1 cellular context compared by ENCODE assay signal in the genomic region with DNA sequence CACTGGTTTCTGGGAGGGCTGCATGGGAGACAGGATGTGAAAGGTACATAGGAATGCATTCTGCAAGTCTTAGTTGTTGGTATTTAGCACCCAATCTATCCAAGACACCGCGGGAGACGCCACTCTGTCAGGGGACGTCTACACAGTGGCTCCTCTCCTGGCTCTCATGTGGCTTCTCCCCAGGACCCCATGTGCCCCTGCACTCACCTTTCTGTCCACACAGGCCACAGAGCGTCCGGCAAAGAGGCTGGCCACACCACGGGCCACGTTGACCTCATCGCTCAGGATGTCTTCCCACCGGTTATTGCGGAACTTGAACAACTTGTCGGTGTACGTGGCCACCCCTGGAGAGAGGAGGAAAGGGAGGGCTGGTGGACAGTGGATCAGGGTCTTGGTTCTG.
TF ChIP-seq lines count a peak whose summit lies in the region.

No MANE protein-coding gene starts in this region.

TF ChIP-seq in H1, 55 proteins besides CTCF, POLR2A, EP300 and RAD21:
- TF ChIP-seq KDM1A (IDR thresholded peaks at IDR 0.05; ENCODE audit: borderline replicate concordance, low read length) (no peak), SP1 (IDR thresholded peaks at IDR 0.05; ENCODE audit: low read depth, low read length) (no peak), BACH1 (IDR thresholded peaks at IDR 0.05; ENCODE audit: low read length) (no peak), ATF2 (IDR thresholded peaks at IDR 0.05; ENCODE audit: low read length) (no peak), GABPA (IDR thresholded peaks at IDR 0.05; ENCODE audit: borderline replicate concordance, insufficient read depth, low read length) (no peak), RBBP5 (IDR thresholded peaks at IDR 0.05; ENCODE audit: borderline replicate concordance, low read depth, low read length) (no peak), ASH2L (IDR thresholded peaks at IDR 0.05; ENCODE audit: low read length) (no peak), TAF1 (IDR thresholded peaks at IDR 0.05; ENCODE audit: low read depth, low read length) (no peak), ATF3 (IDR thresholded peaks at IDR 0.05; ENCODE audit: insufficient read depth, low read depth, low read length) (no peak), CHD1 (IDR thresholded peaks at IDR 0.05; ENCODE audit: low read depth, low read length) (no peak), E2F6 (IDR thresholded peaks at IDR 0.05) (no peak), NANOG (IDR thresholded peaks at IDR 0.05; ENCODE audit: insufficient read depth, low read depth, low read length, poor library complexity, severe bottlenecking) (no peak), RNF2 (IDR thresholded peaks at IDR 0.05; ENCODE audit: borderline replicate concordance, low read depth, low read length, missing control alignments, poor library complexity, severe bottlenecking) (no peak), RFX5 (IDR thresholded peaks at IDR 0.05; ENCODE audit: borderline replicate concordance, low read depth, low read length) (no peak), SP4 (IDR thresholded peaks at IDR 0.05; ENCODE audit: low read length) (no peak), SUZ12 (IDR thresholded peaks at IDR 0.05; ENCODE audit: low read length) (no peak), POU5F1 (IDR thresholded peaks at IDR 0.05; ENCODE audit: low read depth, low read length) (no peak), RXRA (IDR thresholded peaks at IDR 0.05; ENCODE audit: insufficient read depth, low read depth, low read length) (no peak)
